ENCODE assay signal across 11 cellular contexts in the genomic region with DNA sequence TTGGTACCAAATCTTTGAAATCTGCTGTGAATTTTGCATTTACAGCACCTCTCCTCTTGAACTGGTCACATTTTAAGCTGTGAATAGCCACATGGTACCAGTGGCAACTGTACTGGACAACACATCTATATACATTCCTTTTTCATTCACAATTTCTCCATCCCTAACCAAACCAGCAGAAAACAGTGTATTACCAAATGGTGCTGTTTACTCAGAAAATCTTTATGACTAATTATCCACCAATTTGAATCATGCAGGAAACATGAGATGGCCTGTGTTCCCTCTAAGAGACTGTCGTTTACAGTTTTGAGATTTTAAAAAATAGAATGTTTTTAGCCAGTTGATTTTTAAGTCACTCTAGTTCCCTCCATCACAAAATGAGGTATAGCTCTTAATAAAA. TPM values are rescaled to one million over a fixed set of nuclear protein-coding genes. Genes with fewer than 3 reads are reported as not detected.
DNase-seq lines count a peak whose midpoint lies in the region; TF ChIP-seq lines count a peak whose summit lies in the region.
"Had no signal": no experiment of that assay in that cellular context is flagged by ENCODE, and none has a peak within 500 bp of the region (broad histone marks: within the 10 kb centered on the region; RNA-seq: fewer than 3 reads in every experiment).

No MANE protein-coding gene starts in this region.

- no peak overlapping the region for H3K27ac ChIP-seq in H9 (ENCODE audit: insufficient read length, low read depth, low read length)

- no peak overlapping the region for H4K5ac ChIP-seq in H9 (ENCODE audit: insufficient read length, low read depth, low read length)

- no peaks in the 10 kb centered on the region for H3K36me3 Mint-ChIP-seq in osteocyte (ENCODE audit: unreplicated experiment)
- no peaks in the 10 kb centered on the region for H3K36me3 Mint-ChIP-seq in H9 (ENCODE audit: insufficient read depth in 1 of 3, low read depth in 3 of 3)

- no peak overlapping the region for H3K4me2 ChIP-seq in H9 (ENCODE audit: insufficient read depth, insufficient read length, low read length)

- peak overlapping the region; percentile 41 for H3K27ac Mint-ChIP-seq in osteocyte (ENCODE audit: unreplicated experiment)
- H3K27ac Mint-ChIP-seq in H9, result no peak overlapping the region
- H3K27ac Mint-ChIP-seq: activated naive CD4-positive, alpha-beta T cell treated with anti-CD3 and anti-CD28 coated beads, Interleukin-2, amount 50 U/mL, for 24 hours had no signal

- WGBS in H9 (ENCODE audit: extremely low coverage, insufficient read length, low lambda C conversion rate), result no CpG with 5 or more reads among the region's 1 CpG

- no peaks in the 10 kb centered on the region for H3K79me1 ChIP-seq in H9 (ENCODE audit: insufficient read depth, low read depth, low read length, poor library complexity, severe bottlenecking)

- H3K27me3 Mint-ChIP-seq in osteocyte (ENCODE audit: unreplicated experiment) (no peaks in the 10 kb centered on the region), H9 (ENCODE audit: low read depth) (no peaks in the 10 kb centered on the region; the same call in 1 of the 2 replicates)
- H3K27me3 Mint-ChIP-seq: activated naive CD4-positive, alpha-beta T cell treated with anti-CD3 and anti-CD28 coated beads, Interleukin-2, amount 50 U/mL, for 24 hours had no signal

- H3K4me3 Mint-ChIP-seq in osteocyte (ENCODE audit: unreplicated experiment), result no peak overlapping the region
- no peak overlapping the region for H3K4me3 Mint-ChIP-seq in H9
- H3K4me3 Mint-ChIP-seq: activated naive CD4-positive, alpha-beta T cell treated with anti-CD3 and anti-CD28 coated beads, Interleukin-2, amount 50 U/mL, for 24 hours had no signal

- no peak overlapping the region for H4K8ac ChIP-seq in H9 (replicated peaks; ENCODE audit: insufficient read length, low read depth, low read length)

- H3K27me3 ChIP-seq in H9 (ENCODE audit: insufficient read depth, low read length), result no peaks in the 10 kb centered on the region

- no peak overlapping the region for H3K9ac ChIP-seq in H9 (ENCODE audit: extremely low read depth, insufficient read length, low read length)

- no peak overlapping the region for H2BK5ac ChIP-seq in H9 (ENCODE audit: insufficient read length, low read length)

- no peak overlapping the region for H2BK120ac ChIP-seq in H9 (ENCODE audit: low read depth, low read length, poor library complexity, severe bottlenecking)

- no peaks in the 10 kb centered on the region for H3K9me3 ChIP-seq in H9 (ENCODE audit: control insufficient read depth, low read depth, low read length)

- no peak overlapping the region for H2BK15ac ChIP-seq in H9 (ENCODE audit: low read depth, low read length)

- no peak overlapping the region for H3K4ac ChIP-seq in H9 (ENCODE audit: low read depth, low read length)

- no peak overlapping the region for H4K91ac ChIP-seq in H9 (ENCODE audit: insufficient read length, low read depth, low read length)

- no peaks in the 10 kb centered on the region for H4K20me1 ChIP-seq in H9 (ENCODE audit: control insufficient read depth, insufficient read depth, insufficient read length)

- H2AFZ ChIP-seq in H9 (ENCODE audit: low read length), result no peak overlapping the region

- H3K4me1 Mint-ChIP-seq in osteocyte (ENCODE audit: unreplicated experiment), result peaks cover 29% of the 10 kb centered on the region
- H3K4me1 Mint-ChIP-seq in H9, result peaks cover 6% of the 10 kb centered on the region in 2 experiments

- no peaks in the 10 kb centered on the region for H3K23me2 ChIP-seq in H9 (ENCODE audit: insufficient read length, low read depth, low read length, poor library complexity, severe bottlenecking)

- H2BK12ac ChIP-seq in H9 (ENCODE audit: insufficient read length, low read depth, low read length), result no peak overlapping the region

- no peak overlapping the region for H3T11ph ChIP-seq in H9 (ENCODE audit: low read length)

- no peak overlapping the region for H3K4me3 ChIP-seq in choroid plexus epithelial cell (ENCODE audit: low read depth, low read length)

- H3K23ac ChIP-seq in H9 (ENCODE audit: insufficient read length, low read depth, low read length), result no peak overlapping the region

- no peak overlapping the region for H2BK20ac ChIP-seq in H9 (ENCODE audit: low read depth, low read length, poor library complexity, severe bottlenecking)

- H3K56ac ChIP-seq in H9 (ENCODE audit: insufficient read length, low read depth, low read length), result no peak overlapping the region

- H3K4me1 ChIP-seq in H9 (ENCODE audit: insufficient read depth, low read length), result no peaks in the 10 kb centered on the region

- TF ChIP-seq CTCF in choroid plexus epithelial cell (conservative IDR thresholded peaks at IDR 0.05; ENCODE audit: low read depth, low read length) (no peak), osteocyte (IDR thresholded peaks at IDR 0.05) (no peak), H9 (conservative IDR thresholded peaks at IDR 0.05) (no peak)

- no peaks in the 10 kb centered on the region for H3K79me2 ChIP-seq in H9 (ENCODE audit: insufficient read depth, low read length)

- H3K14ac ChIP-seq in H9 (ENCODE audit: insufficient read depth, low read length), result no peak overlapping the region

- no peak overlapping the region for H2AK5ac ChIP-seq in H9 (ENCODE audit: insufficient read length, low read length)

- H3K9me3 Mint-ChIP-seq in osteocyte (ENCODE audit: unreplicated experiment) (no peaks in the 10 kb centered on the region), H9 (no peaks in the 10 kb centered on the region)
- H3K9me3 Mint-ChIP-seq: activated naive CD4-positive, alpha-beta T cell treated with anti-CD3 and anti-CD28 coated beads, Interleukin-2, amount 50 U/mL, for 24 hours had no signal

- DNase-seq in EH (ENCODE audit: low read depth), result peak; percentile 88
- peak; percentile 86 for DNase-seq in M059J (ENCODE audit: low read depth)
- DNase-seq in choroid plexus epithelial cell (ENCODE audit: low read depth), result peak; percentile 89
- no peak for DNase-seq in osteocyte (ENCODE audit: extremely low spot score, unreplicated experiment)
- DNase-seq in NCI-H446 (lab: John Stamatoyannopoulos, UW), result no peak
- no peak for DNase-seq in H9
- no peak for DNase-seq in middle frontal gyrus (ENCODE audit: extremely low spot score, low spot score)
- DNase-seq: effector CD4-positive, alpha-beta T cell; NCI-H1105 treated with DMSO at 0.1 percent for 48 hours; NCI-H82 had no signal

- no peak overlapping the region for H3K18ac ChIP-seq in H9 (ENCODE audit: insufficient read length, low read depth, low read length)

RNA-seq across cellular contexts. Expression of a gene that starts 17.6 kb away (rescaled TPM):
- total RNA-seq in M059J (2014; rRNA removed; shearing (Covaris generic)), result 412 and 437 TPM in 2 replicates
- total RNA-seq in osteocyte, result 130 and 132 TPM in 2 replicates
- total RNA-seq in H9 (2021), result 347 and 356 TPM in 2 replicates

RNA-seq across cellular contexts. Expression of a gene that starts 39.4 kb away (rescaled TPM):
- total RNA-seq in M059J (2014; rRNA removed; shearing (Covaris generic)), result 10.7 and 14.0 TPM in 2 replicates
- total RNA-seq in osteocyte, result 1.8 and 2.4 TPM in 2 replicates
- total RNA-seq in H9 (2021), result not detected in 2 replicates

Comparison
In these comparisons a context has a peak if more than half of its experiments do, and no peak if none do; other contexts are left out.
1. DNase-seq: peak in EH (single experiment), M059J (single experiment) and choroid plexus epithelial cell (single experiment); none in osteocyte (single experiment), NCI-H446 (0 of 2), H9 (single experiment) and middle frontal gyrus (single experiment).